In genomic region chr14:104550849-104551728, GRCh38 we compare ENCODE assay signal across 2 cellular contexts.
TF ChIP-seq lines count a peak whose summit lies in the region.

No MANE protein-coding gene starts in this region.

TF ChIP-seq in SK-N-SH, 30 proteins besides CTCF, POLR2A, EP300 and RAD21:
- TF ChIP-seq FOXJ3 (CRISPR knock-in tag; IDR thresholded peaks at IDR 0.05) (no peak), RFX5 (IDR thresholded peaks at IDR 0.05; ENCODE audit: low read length) (no peak), GABPA (IDR thresholded peaks at IDR 0.05; ENCODE audit: low read depth) (no peak), ELF1 (IDR thresholded peaks at IDR 0.05) (no peak), FOXM1 (IDR thresholded peaks at IDR 0.05; ENCODE audit: low read depth) (no peak), IRF3 (IDR thresholded peaks at IDR 0.05; ENCODE audit: low read depth, low read length) (no peak), POLR2AphosphoS5 (IDR thresholded peaks at IDR 0.05; ENCODE audit: low read depth, low read length) (no peak), EZH2phosphoT487 (IDR thresholded peaks at IDR 0.05; ENCODE audit: borderline replicate concordance, low read depth) (no peak), JUND (IDR thresholded peaks at IDR 0.05) (no peak), SIN3A (IDR thresholded peaks at IDR 0.05; ENCODE audit: borderline replicate concordance, low read depth, low read length) (no peak), NFIC (IDR thresholded peaks at IDR 0.05; ENCODE audit: borderline replicate concordance) (no peak), MEF2A (IDR thresholded peaks at IDR 0.05; ENCODE audit: borderline replicate concordance, low read depth) (no peak), NRF1 (IDR thresholded peaks at IDR 0.05; ENCODE audit: low read depth, low read length) (no peak), TCF12 (IDR thresholded peaks at IDR 0.05) (no peak), RCOR1 (IDR thresholded peaks at IDR 0.05; ENCODE audit: low read length) (no peak)
- TF ChIP-seq, protein P1, sequence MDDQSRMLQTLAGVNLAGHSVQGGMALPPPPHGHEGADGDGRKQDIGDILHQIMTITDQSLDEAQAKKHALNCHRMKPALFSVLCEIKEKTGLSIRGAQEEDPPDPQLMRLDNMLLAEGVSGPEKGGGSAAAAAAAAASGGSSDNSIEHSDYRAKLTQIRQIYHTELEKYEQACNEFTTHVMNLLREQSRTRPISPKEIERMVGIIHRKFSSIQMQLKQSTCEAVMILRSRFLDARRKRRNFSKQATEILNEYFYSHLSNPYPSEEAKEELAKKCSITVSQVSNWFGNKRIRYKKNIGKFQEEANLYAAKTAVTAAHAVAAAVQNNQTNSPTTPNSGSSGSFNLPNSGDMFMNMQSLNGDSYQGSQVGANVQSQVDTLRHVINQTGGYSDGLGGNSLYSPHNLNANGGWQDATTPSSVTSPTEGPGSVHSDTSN (IDR thresholded peaks at IDR 0.05), result no peak
- TF ChIP-seq, protein P2, sequence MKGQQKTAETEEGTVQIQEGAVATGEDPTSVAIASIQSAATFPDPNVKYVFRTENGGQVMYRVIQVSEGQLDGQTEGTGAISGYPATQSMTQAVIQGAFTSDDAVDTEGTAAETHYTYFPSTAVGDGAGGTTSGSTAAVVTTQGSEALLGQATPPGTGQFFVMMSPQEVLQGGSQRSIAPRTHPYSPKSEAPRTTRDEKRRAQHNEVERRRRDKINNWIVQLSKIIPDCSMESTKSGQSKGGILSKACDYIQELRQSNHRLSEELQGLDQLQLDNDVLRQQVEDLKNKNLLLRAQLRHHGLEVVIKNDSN (IDR thresholded peaks at IDR 0.05; ENCODE audit: borderline replicate concordance, low read depth), result no peak
- TF ChIP-seq, protein P3, sequence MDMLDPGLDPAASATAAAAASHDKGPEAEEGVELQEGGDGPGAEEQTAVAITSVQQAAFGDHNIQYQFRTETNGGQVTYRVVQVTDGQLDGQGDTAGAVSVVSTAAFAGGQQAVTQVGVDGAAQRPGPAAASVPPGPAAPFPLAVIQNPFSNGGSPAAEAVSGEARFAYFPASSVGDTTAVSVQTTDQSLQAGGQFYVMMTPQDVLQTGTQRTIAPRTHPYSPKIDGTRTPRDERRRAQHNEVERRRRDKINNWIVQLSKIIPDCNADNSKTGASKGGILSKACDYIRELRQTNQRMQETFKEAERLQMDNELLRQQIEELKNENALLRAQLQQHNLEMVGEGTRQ (IDR thresholded peaks at IDR 0.05; ENCODE audit: borderline replicate concordance, low read depth, low read length), result no peak
- TF ChIP-seq, protein P4, sequence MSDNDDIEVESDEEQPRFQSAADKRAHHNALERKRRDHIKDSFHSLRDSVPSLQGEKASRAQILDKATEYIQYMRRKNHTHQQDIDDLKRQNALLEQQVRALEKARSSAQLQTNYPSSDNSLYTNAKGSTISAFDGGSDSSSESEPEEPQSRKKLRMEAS (IDR thresholded peaks at IDR 0.05; ENCODE audit: low read depth), result no peak

TF ChIP-seq in SK-N-SH treated with all-trans-retinoic acid at 6 μM for 48 hours, 23 proteins besides CTCF, POLR2A, EP300 and RAD21:
- TF ChIP-seq BACH2 (CRISPR knock-in tag; IDR thresholded peaks at IDR 0.05; ENCODE audit: borderline replicate concordance) (no peak), ZNF70 (CRISPR knock-in tag; IDR thresholded peaks at IDR 0.05) (no peak), ARNTL (CRISPR knock-in tag; IDR thresholded peaks at IDR 0.05; ENCODE audit: borderline replicate concordance, low read depth) (no peak), PPARA (CRISPR knock-in tag; IDR thresholded peaks at IDR 0.05; ENCODE audit: borderline replicate concordance) (no peak), TCF4 (CRISPR knock-in tag; IDR thresholded peaks at IDR 0.05; ENCODE audit: borderline replicate concordance) (no peak), ISL1 (CRISPR knock-in tag; IDR thresholded peaks at IDR 0.05) (no peak), ZC3H10 (CRISPR knock-in tag; IDR thresholded peaks at IDR 0.05) (no peak), PATZ1 (CRISPR knock-in tag; IDR thresholded peaks at IDR 0.05; ENCODE audit: borderline replicate concordance) (no peak), TOX (CRISPR knock-in tag; IDR thresholded peaks at IDR 0.05; ENCODE audit: borderline replicate concordance) (no peak), CSRNP3 (CRISPR knock-in tag; IDR thresholded peaks at IDR 0.05) (no peak), ZNF565 (CRISPR knock-in tag; conservative IDR thresholded peaks at IDR 0.05; ENCODE audit: low read depth) (no peak), ZFP30 (CRISPR knock-in tag; IDR thresholded peaks at IDR 0.05) (no peak), POU6F1 (CRISPR knock-in tag; IDR thresholded peaks at IDR 0.05; ENCODE audit: borderline replicate concordance, low read depth) (no peak), GLIS3 (CRISPR knock-in tag; IDR thresholded peaks at IDR 0.05) (no peak), ZFP3 (CRISPR knock-in tag; IDR thresholded peaks at IDR 0.05) (no peak)
- TF ChIP-seq, protein P5, sequence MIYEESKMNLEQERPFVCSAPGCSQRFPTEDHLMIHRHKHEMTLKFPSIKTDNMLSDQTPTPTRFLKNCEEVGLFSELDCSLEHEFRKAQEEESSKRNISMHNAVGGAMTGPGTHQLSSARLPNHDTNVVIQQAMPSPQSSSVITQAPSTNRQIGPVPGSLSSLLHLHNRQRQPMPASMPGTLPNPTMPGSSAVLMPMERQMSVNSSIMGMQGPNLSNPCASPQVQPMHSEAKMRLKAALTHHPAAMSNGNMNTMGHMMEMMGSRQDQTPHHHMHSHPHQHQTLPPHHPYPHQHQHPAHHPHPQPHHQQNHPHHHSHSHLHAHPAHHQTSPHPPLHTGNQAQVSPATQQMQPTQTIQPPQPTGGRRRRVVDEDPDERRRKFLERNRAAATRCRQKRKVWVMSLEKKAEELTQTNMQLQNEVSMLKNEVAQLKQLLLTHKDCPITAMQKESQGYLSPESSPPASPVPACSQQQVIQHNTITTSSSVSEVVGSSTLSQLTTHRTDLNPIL (CRISPR knock-in tag; IDR thresholded peaks at IDR 0.05; ENCODE audit: low read depth), result no peak
TF ChIP-seq in SK-N-SH treated with all-trans-retinoic acid at 6 μM for 48 hours: peak in this region for 0.
